25 cellular contexts compared by ENCODE assay signal in genomic region chr9:131925677-131926076, GRCh38.
DNase-seq lines count a peak whose midpoint lies in the region; FAIRE-seq and TF ChIP-seq lines count a peak whose summit lies in the region.
"Had no signal": no experiment of that assay in that cellular context is flagged by ENCODE, and none has a peak within 500 bp of the region (broad histone marks: within the 10 kb centered on the region; RNA-seq: fewer than 3 reads in every experiment).

No MANE protein-coding gene starts in this region.

- no peak overlapping the region for H4K91ac ChIP-seq in neuronal stem cell (ENCODE audit: low read depth, low read length, poor library complexity)

- no peak overlapping the region for H2AK5ac ChIP-seq in neuronal stem cell (ENCODE audit: low read depth, low read length)

- H2BK12ac ChIP-seq in neuronal stem cell (ENCODE audit: low read length), result no peak overlapping the region

- H3K27ac ChIP-seq in neuronal stem cell (replicated peaks; ENCODE audit: low read length), result no peak overlapping the region
- no peak overlapping the region for H3K27ac ChIP-seq in dorsolateral prefrontal cortex
- H3K27ac ChIP-seq: 22Rv1; A549; BLaER1 treated with 17β-estradiol and CSF1 and Interleukin-3, amounts not matched to agents 10 nM and 100 nM; C4-2B had no signal

- peaks cover 1 to 13% of the 10 kb centered on the region in 2 donors for H3K4me1 ChIP-seq in neuronal stem cell (ENCODE audit: control insufficient read depth in 2 of 2, insufficient read depth in 1 of 2, low read depth in 1 of 2, low read length in 2 of 2)
- H3K4me1 ChIP-seq: A549; BLaER1 treated with 17β-estradiol and CSF1 and Interleukin-3, amounts not matched to agents 10 nM and 100 nM; Caco-2 had no signal

- H3K27me3 ChIP-seq in bronchial epithelial cell (ENCODE audit: control insufficient read depth, insufficient read depth, low read length) (no peaks in the 10 kb centered on the region), neuronal stem cell (ENCODE audit: control insufficient read depth in 3 of 3, insufficient read depth in 3 of 3, low read depth in 1 of 3, low read length in 3 of 3) (no peaks in the 10 kb centered on the region), dorsolateral prefrontal cortex (no peaks in the 10 kb centered on the region)
- H3K27me3 ChIP-seq: BLaER1 treated with 17β-estradiol and CSF1 and Interleukin-3, amounts not matched to agents 10 nM and 100 nM had no signal

- DNase-seq in LHCN-M2 (ENCODE audit: low read depth), result peak; percentile 5
- DNase-seq in bronchial epithelial cell (ENCODE audit: low read depth), result no peak
- DNase-seq in neuronal stem cell (ENCODE audit: low spot score), result no peak
- no peak for DNase-seq in germinal center (ENCODE audit: low spot score)
- no peak for DNase-seq in dorsolateral prefrontal cortex
- DNase-seq in HCEC 1CT, result no peak
- DNase-seq: AML-193; Caco-2; Calu3; CD4-positive, alpha-beta T cell; CD8-positive, alpha-beta T cell; DMS53; DMS79; DND-41; EL; GDM1 had no signal

- H3K4me2 ChIP-seq in neuronal stem cell (ENCODE audit: insufficient read depth, low read length, poor library complexity, severe bottlenecking), result no peak overlapping the region
- H3K4me2 ChIP-seq: A549; BLaER1 treated with 17β-estradiol and CSF1 and Interleukin-3, amounts not matched to agents 10 nM and 100 nM had no signal

- no peak overlapping the region for H2BK15ac ChIP-seq in neuronal stem cell (ENCODE audit: low read length)

- no peak overlapping the region for H3K23ac ChIP-seq in neuronal stem cell (ENCODE audit: low read depth, low read length, poor library complexity)

- no peak overlapping the region for H2BK120ac ChIP-seq in neuronal stem cell (ENCODE audit: low read depth, low read length)

- H3K36me3 ChIP-seq in bronchial epithelial cell (ENCODE audit: control insufficient read depth, insufficient read depth, low read length) (no peaks in the 10 kb centered on the region), neuronal stem cell (replicated peaks in 1 of 2; ENCODE audit: control insufficient read depth in 2 of 2, insufficient read depth in 2 of 2, low read length in 2 of 2) (no peaks in the 10 kb centered on the region)

- H2BK5ac ChIP-seq in neuronal stem cell (ENCODE audit: low read length), result no peak overlapping the region

- H3K79me1 ChIP-seq in neuronal stem cell (ENCODE audit: low read depth, low read length), result no peaks in the 10 kb centered on the region

- FAIRE-seq in bronchial epithelial cell (lab: Jason Lieb, UNC), result peak; percentile 55
- FAIRE-seq: A549, D721Med, GM12878, GM12892, GM18507, GM19239 had no signal

- H3K9me3 ChIP-seq in neuronal stem cell (replicated peaks in 1 of 2; ENCODE audit: control insufficient read depth in 2 of 2, insufficient read depth in 1 of 2, low read depth in 1 of 2, low read length in 2 of 2), result no peaks in the 10 kb centered on the region
- H3K9me3 ChIP-seq: A549; BLaER1 treated with 17β-estradiol and CSF1 and Interleukin-3, amounts not matched to agents 10 nM and 100 nM; Caco-2 had no signal

- WGBS in neuronal stem cell (ENCODE audit: extremely low coverage in 2 of 2, insufficient read length in 2 of 2, insufficient replicate concordance in 1 of 2), 2 donors, result no CpG with 5 or more reads among the region's 5 CpGs

- H3K4ac ChIP-seq in neuronal stem cell (ENCODE audit: low read length), result no peak overlapping the region

- no peak overlapping the region for H2AFZ ChIP-seq in neuronal stem cell (ENCODE audit: low read length)

- no peak overlapping the region for H4K8ac ChIP-seq in neuronal stem cell (ENCODE audit: low read depth, low read length)

- intact Hi-C loops in dorsolateral prefrontal cortex (cut with DNase I), result no loop called here

- H3K4me3 ChIP-seq in bronchial epithelial cell (ENCODE audit: low read depth, low read length) (no peak overlapping the region), neuronal stem cell (ENCODE audit: low read length in 2 of 2) (no peak overlapping the region), dorsolateral prefrontal cortex (no peak overlapping the region)
- H3K4me3 ChIP-seq: A549; BLaER1 treated with 17β-estradiol and CSF1 and Interleukin-3, amounts not matched to agents 10 nM and 100 nM; GM12878 had no signal

- peak overlapping the region; percentile 67 for H3K18ac ChIP-seq in neuronal stem cell (ENCODE audit: low read length)

- no peak overlapping the region for H3K14ac ChIP-seq in neuronal stem cell (ENCODE audit: low read length)

- H3K9ac ChIP-seq in neuronal stem cell (ENCODE audit: low read depth, low read length, poor library complexity), result no peak overlapping the region
- H3K9ac ChIP-seq: BLaER1 treated with 17β-estradiol and CSF1 and Interleukin-3, amounts not matched to agents 10 nM and 100 nM had no signal

- no peak for TF ChIP-seq CTCF in bronchial epithelial cell (IDR thresholded peaks at IDR 0.05; ENCODE audit: insufficient read depth, low read length, severe bottlenecking)
- no peak for TF ChIP-seq CTCF in dorsolateral prefrontal cortex (IDR thresholded peaks at IDR 0.05 in 54 of 56, conservative IDR thresholded peaks at IDR 0.05 in 2 of 56; ENCODE audit: low read depth in 1 of 56, partially characterized antibody in 56 of 56)
